16 cellular contexts compared by ENCODE assay signal in the genomic region with DNA sequence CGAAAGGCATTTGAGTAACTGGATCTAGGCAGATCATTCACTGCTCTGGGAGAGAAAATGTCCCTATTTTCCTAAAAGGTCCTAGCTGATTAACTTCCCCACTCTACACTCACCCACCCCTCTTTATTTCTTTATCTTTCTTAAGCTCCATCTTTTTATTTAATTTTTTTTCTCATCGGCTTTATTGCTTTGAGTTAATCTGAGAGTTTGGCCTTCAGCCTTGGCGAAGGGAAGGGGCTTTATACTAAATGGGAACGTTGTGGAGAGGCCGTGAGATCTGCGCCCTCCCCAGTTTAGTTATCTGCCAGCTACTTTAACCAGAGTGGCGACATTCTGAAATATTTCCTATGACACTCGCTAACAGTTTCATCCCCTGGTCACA. TPM values are rescaled to one million over a fixed set of nuclear protein-coding genes. Genes with fewer than 3 reads are reported as not detected.
A peak's percentile ranks its signal among the peaks of the same experiment; 100 is the strongest.
DNase-seq lines count a peak whose midpoint lies in the region; ATAC-seq and TF ChIP-seq lines count a peak whose summit lies in the region.
"Had no signal": no experiment of that assay in that cellular context is flagged by ENCODE, and none has a peak within 500 bp of the region (broad histone marks: within the 10 kb centered on the region; RNA-seq: fewer than 3 reads in every experiment).

No MANE protein-coding gene starts in this region.

- H3K4me1 ChIP-seq in HUES48 (ENCODE audit: control insufficient read depth, insufficient read depth, low read length): peaks cover 47% of the 10 kb centered on the region
- H3K4me1 ChIP-seq in ectodermal cell (ENCODE audit: control insufficient read depth, insufficient read depth, low read length): peaks cover 24% of the 10 kb centered on the region
- peaks cover 2% of the 10 kb centered on the region for H3K4me1 ChIP-seq in ovary (ENCODE audit: insufficient read depth)
- H3K4me1 ChIP-seq: parathyroid adenoma had no signal

- H3K27ac Mint-ChIP-seq in Calu3 (ENCODE audit: unreplicated experiment): peak overlapping the region; percentile 69
- H3K27ac Mint-ChIP-seq in naive B cell: no peak overlapping the region
- H3K27ac Mint-ChIP-seq: activated T-helper 2 cell treated with anti-CD3 and anti-CD28 coated beads, Interferon-gamma antibody, Interleukin-2, Interleukin-4, amounts not matched to agents 10 μg/mL and 5 μg/mL and 100 μg/mL, durations not matched to agents 14 hours and 24 hours and 36 hours had no signal

- no peak for TF ChIP-seq EP300 in ovary (IDR thresholded peaks at IDR 0.05)

- no peaks in the 10 kb centered on the region for H3K27me3 Mint-ChIP-seq in Calu3 (ENCODE audit: unreplicated experiment)
- H3K27me3 Mint-ChIP-seq in naive B cell: peaks cover 48 to 70% (median 65%) of the 10 kb centered on the region in 3 donors

- DNase-seq in Calu3 (no peak), naive B cell (no peak), NCI-H1436 treated with DMSO at 0.1 percent for 48 hours (lab: John Stamatoyannopoulos, UW) (no peak), NCI-H226 (no peak), SHP77 (lab: John Stamatoyannopoulos, UW) (no peak), ovary (no peak)
- DNase-seq: aorta; dermis blood vessel endothelial cell; mammary epithelial cell; PC-9; stimulated activated CD4-positive, alpha-beta T cell treated with anti-CD3 and anti-CD28 coated beads, Interleukin-12 subunit alpha, Interleukin-12 subunit beta, amount 100 ng/mL, for 4 hours had no signal

- no TSS peak for BruUV-seq in Calu3 (replicated peaks; lab: Mats Ljungman, UMichigan)

- no peak for TF ChIP-seq POLR2A in ovary (IDR thresholded peaks at IDR 0.05)

- WGBS in ectodermal cell, 2 experiments: 43 to 44% methylated on average over 7 to 8 of the region's 8 CpGs
- 76 to 85% (median 77%) methylated on average over 8 of the region's 8 CpGs for WGBS in ovary, 3 donors

- no peak overlapping the region for H3K9ac ChIP-seq in HUES48 (ENCODE audit: low read depth, low read length)
- H3K9ac ChIP-seq: parathyroid adenoma had no signal

- peaks cover 38% of the 10 kb centered on the region for H3K4me1 Mint-ChIP-seq in Calu3 (ENCODE audit: low read depth, unreplicated experiment)
- peaks cover 10 to 18% (median 13%) of the 10 kb centered on the region in 3 donors for H3K4me1 Mint-ChIP-seq in naive B cell

- peaks cover 45% of the 10 kb centered on the region for H3K27me3 ChIP-seq in HUES48 (ENCODE audit: control insufficient read depth, insufficient read depth, low read length)
- H3K27me3 ChIP-seq in ectodermal cell (ENCODE audit: control insufficient read depth, insufficient read depth, low read length, poor library complexity, severe bottlenecking): peaks cover 4% of the 10 kb centered on the region
- H3K27me3 ChIP-seq in ovary: no peaks in the 10 kb centered on the region

- H3K27ac ChIP-seq in HUES48 (ENCODE audit: low read depth, low read length) (no peak overlapping the region), ectodermal cell (ENCODE audit: insufficient read depth, low read depth, low read length, poor library complexity, severe bottlenecking) (no peak overlapping the region), ovary (no peak overlapping the region)
- H3K27ac ChIP-seq: parathyroid adenoma, PC-9 had no signal

- peak overlapping the region; percentile 66 for H3K4me3 ChIP-seq in HUES48 (ENCODE audit: low read depth, low read length)
- H3K4me3 ChIP-seq in ectodermal cell (ENCODE audit: insufficient read depth, low read depth, low read length): peak overlapping the region; percentile 91
- H3K4me3 ChIP-seq in ovary: no peak overlapping the region
- H3K4me3 ChIP-seq: PC-9 had no signal

- CTCF ChIA-PET in Calu3 (lab: Charles Lee): interaction anchor here (1.3 kb wide), 1 partner anchor 24 kb away, joined by 6 read pairs; no protein-coding TSS in a partner anchor

- no peak for ATAC-seq in naive B cell (ENCODE audit: low read depth in 2 of 2)

- H3K36me3 ChIP-seq in HUES48 (ENCODE audit: control insufficient read depth, insufficient read depth, low read length): no peaks in the 10 kb centered on the region
- H3K36me3 ChIP-seq in ectodermal cell (ENCODE audit: control insufficient read depth, insufficient read depth, low read length): no peaks in the 10 kb centered on the region
- no peaks in the 10 kb centered on the region for H3K36me3 ChIP-seq in ovary

- H3K4me3 Mint-ChIP-seq in Calu3 (ENCODE audit: low read depth, unreplicated experiment) (peak overlapping the region; percentile 78), naive B cell (peak overlapping the region in 6 of 8 donors; percentile 55 to 76 (median 70))

- no peaks in the 10 kb centered on the region for H3K9me3 Mint-ChIP-seq in Calu3 (ENCODE audit: low read depth, unreplicated experiment)
- peaks cover 0 to 4% (median 0%) of the 10 kb centered on the region in 7 donors for H3K9me3 Mint-ChIP-seq in naive B cell
- H3K9me3 Mint-ChIP-seq: activated T-helper 2 cell treated with anti-CD3 and anti-CD28 coated beads, Interferon-gamma antibody, Interleukin-2, Interleukin-4, amounts not matched to agents 10 μg/mL and 5 μg/mL and 100 μg/mL, durations not matched to agents 14 hours and 24 hours and 36 hours had no signal

- no peak for TF ChIP-seq CTCF in Calu3 (IDR thresholded peaks at IDR 0.05; ENCODE audit: unreplicated experiment)
- TF ChIP-seq CTCF in ovary (IDR thresholded peaks at IDR 0.05): no peak

- H3K9me3 ChIP-seq in HUES48 (ENCODE audit: control insufficient read depth, insufficient read depth, low read length): no peaks in the 10 kb centered on the region
- no peaks in the 10 kb centered on the region for H3K9me3 ChIP-seq in ectodermal cell (ENCODE audit: control insufficient read depth, low read length)
- H3K9me3 ChIP-seq in ovary: no peaks in the 10 kb centered on the region

- intact Hi-C loops in Calu3 (cut with micrococcal nuclease; ENCODE audit: unreplicated experiment) (loop anchor here (5.0 kb wide), 1 partner anchor 91 kb away; no protein-coding TSS in a partner anchor), ovary (cut with DNase I) (no loop called here)

- H3K36me3 Mint-ChIP-seq in Calu3 (ENCODE audit: insufficient read depth, unreplicated experiment) (peaks cover 33% of the 10 kb centered on the region), naive B cell (peaks cover 0 to 5% of the 10 kb centered on the region in 2 donors)

RNA-seq across cellular contexts. Expression of a gene that starts 0.9 kb away (rescaled TPM):
- total RNA-seq in Calu3 (2022) (27.4 and 29.4 TPM in 2 replicates), ovary (1 to 10 TPM in 4 of 7 donors, under 1 TPM in 2, not detected in 1; 0.36 to 2.4 (median 1.6) TPM)
- polyA plus RNA-seq in ectodermal cell (2013, experiment 1 of 4): 44.1 TPM
- polyA plus RNA-seq in ectodermal cell (2013, experiment 2 of 4): 50.6 TPM
- polyA plus RNA-seq in ectodermal cell (2013, experiment 3 of 4): 42.0 TPM
- polyA plus RNA-seq in ectodermal cell (2013, experiment 4 of 4): 53.5 TPM
- polyA plus RNA-seq in naive B cell (ENCODE audit: low read depth in 6 of 6) (not detected), ovary (1 to 10 TPM in 1 of 2 donors, under 1 TPM in 1; 0.38 to 1.3 TPM)
- total RNA-seq: activated T-helper 2 cell treated with anti-CD3 and anti-CD28 coated beads, Interferon-gamma antibody, Interleukin-2, Interleukin-4, amounts not matched to agents 10 μg/mL and 5 μg/mL and 100 μg/mL, durations not matched to agents 14 hours and 24 hours and 36 hours; aorta; NCI-H460; PC-9 had no signal
- polyA plus RNA-seq: mammary epithelial cell had no signal
